10 cellular contexts compared by ENCODE assay signal in the genomic region with DNA sequence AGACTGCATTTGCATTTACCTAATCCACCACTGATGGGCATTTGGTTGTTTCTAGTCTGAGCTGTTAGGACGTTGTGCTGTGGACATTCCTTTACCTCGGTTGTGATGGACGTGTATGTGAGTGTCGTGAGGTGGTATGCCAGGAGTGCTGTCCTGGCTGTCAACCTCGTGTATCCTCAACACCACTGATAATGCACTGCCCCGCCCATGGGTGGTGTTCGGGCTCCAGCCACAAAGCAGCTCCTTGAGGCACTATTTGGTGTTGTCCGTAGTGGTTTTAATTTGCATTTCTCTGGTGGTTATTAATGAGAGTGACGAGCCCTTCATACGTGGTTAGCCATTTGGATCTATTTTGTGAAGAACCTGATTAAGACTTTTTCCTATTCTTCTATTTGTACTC.
DNase-seq lines count a peak whose midpoint lies in the region; ATAC-seq and TF ChIP-seq lines count a peak whose summit lies in the region.
"Had no signal": no experiment of that assay in that cellular context is flagged by ENCODE, and none has a peak within 500 bp of the region (broad histone marks: within the 10 kb centered on the region; RNA-seq: fewer than 3 reads in every experiment).

No MANE protein-coding gene starts in this region.

- no peak overlapping the region for H3K27ac ChIP-seq in CD4-positive, alpha-beta T cell (ENCODE audit: low read depth, low read length)
- no peak overlapping the region for H3K27ac ChIP-seq in ovary
- H3K27ac ChIP-seq: gastrocnemius medialis had no signal

- intact Hi-C loops in CD4-positive, alpha-beta T cell (cut with DNase I, micrococcal nuclease), result loop anchor here in 1 of 2 experiments (5.0 kb wide), 1 partner anchor 37 kb away; no protein-coding TSS in a partner anchor
- intact Hi-C loops in activated B cell treated with CpG ODN at 0.5 μM for 24 hours (cut with micrococcal nuclease) (loop anchor here (10.0 kb wide), 1 partner anchor 236 kb away; the partner anchor contains the start of gene HSP90AA1), MCF 10A (cut with micrococcal nuclease) (no loop called here), ovary (cut with DNase I) (loop anchor here in 1 of 4 donors (10.0 kb wide), 1 partner anchor 74 kb away; no protein-coding TSS in a partner anchor)

- peak overlapping the region; percentile 78 for H3K27ac Mint-ChIP-seq in CD4-positive, alpha-beta T cell
- H3K27ac Mint-ChIP-seq in activated B cell treated with CpG ODN at 0.5 μM for 24 hours, result peak overlapping the region; percentile 38
- no peak overlapping the region for H3K27ac Mint-ChIP-seq in MCF 10A (ENCODE audit: low read depth, unreplicated experiment)

- H3K4me1 ChIP-seq in ovary (ENCODE audit: insufficient read depth), result peaks cover 10% of the 10 kb centered on the region

- H3K4me3 Mint-ChIP-seq in CD4-positive, alpha-beta T cell, result peak overlapping the region; percentile 23
- H3K4me3 Mint-ChIP-seq in activated B cell treated with CpG ODN at 0.5 μM for 24 hours, result peak overlapping the region; percentile 60
- no peak overlapping the region for H3K4me3 Mint-ChIP-seq in MCF 10A (ENCODE audit: unreplicated experiment)

- TF ChIP-seq CTCF in CD4-positive, alpha-beta T cell (IDR thresholded peaks at IDR 0.05), result no peak
- no peak for TF ChIP-seq CTCF in activated B cell treated with CpG ODN at 0.5 μM for 24 hours (IDR thresholded peaks at IDR 0.05)
- TF ChIP-seq CTCF in MCF 10A (IDR thresholded peaks at IDR 0.05; ENCODE audit: unreplicated experiment), result no peak
- no peak for TF ChIP-seq CTCF in ovary (IDR thresholded peaks at IDR 0.05)

- no peaks in the 10 kb centered on the region for H3K9me3 ChIP-seq in CD4-positive, alpha-beta T cell (ENCODE audit: control insufficient read depth, low read length)
- H3K9me3 ChIP-seq in ovary, result no peaks in the 10 kb centered on the region
- H3K9me3 ChIP-seq: gastrocnemius medialis, HAP-1 had no signal

- BruUV-seq in MCF 10A (replicated peaks; lab: Mats Ljungman, UMichigan), result no TSS peak

- H3K36me3 Mint-ChIP-seq in CD4-positive, alpha-beta T cell (ENCODE audit: low read depth), result peaks cover 46% of the 10 kb centered on the region
- H3K36me3 Mint-ChIP-seq in activated B cell treated with CpG ODN at 0.5 μM for 24 hours (ENCODE audit: low read depth) (peaks cover 29% of the 10 kb centered on the region), MCF 10A (ENCODE audit: insufficient read depth, unreplicated experiment) (peaks cover 8% of the 10 kb centered on the region)

- 80 to 84% (median 84%) methylated on average over 10 of the region's 10 CpGs for WGBS in ovary, 3 donors

- H3K36me3 ChIP-seq in ovary, result no peaks in the 10 kb centered on the region
- H3K36me3 ChIP-seq: gastrocnemius medialis, HAP-1 had no signal

- H3K9me3 Mint-ChIP-seq in CD4-positive, alpha-beta T cell, result no peaks in the 10 kb centered on the region
- H3K9me3 Mint-ChIP-seq in activated B cell treated with CpG ODN at 0.5 μM for 24 hours, result no peaks in the 10 kb centered on the region
- no peaks in the 10 kb centered on the region for H3K9me3 Mint-ChIP-seq in MCF 10A (ENCODE audit: unreplicated experiment)

- no peak for DNase-seq in CD4-positive, alpha-beta T cell
- no peak for DNase-seq in activated B cell treated with CpG ODN at 0.5 μM for 24 hours
- DNase-seq in MCF 10A (ENCODE audit: unreplicated experiment), result no peak
- DNase-seq in ovary, result no peak
- no peak for DNase-seq in NCI-H1694 (lab: John Stamatoyannopoulos, UW)
- DNase-seq in SW 1271 (lab: John Stamatoyannopoulos, UW), result no peak
- DNase-seq: gastrocnemius medialis had no signal

- no peak for ATAC-seq in CD4-positive, alpha-beta T cell (ENCODE audit: poor library complexity)
- ATAC-seq in GM19324 (IDR thresholded peaks at IDR 0.05; ENCODE audit: low FRiP score, unreplicated experiment) (peak; percentile 63), HG03045 (IDR thresholded peaks at IDR 0.05; ENCODE audit: unreplicated experiment) (peak; percentile 58), activated B cell treated with CpG ODN at 0.5 μM for 24 hours (ENCODE audit: low read depth) (peak; percentile 67)
- ATAC-seq: gastrocnemius medialis had no signal

- POLR2A ChIA-PET in CD4-positive, alpha-beta T cell (lab: Charles Lee), result interaction anchor here (1.0 to 2.9 kb wide), 3 partner anchors 40 to 78 kb away, joined by 4 to 15 read pairs (median 6); no protein-coding TSS in a partner anchor
- POLR2A ChIA-PET in activated B cell treated with CpG ODN at 0.5 μM for 24 hours (lab: Charles Lee) (interaction anchor here (0.6 to 2.2 kb wide), 7 partner anchors 24 to 99 kb away, joined by 3 to 13 read pairs (median 4); no protein-coding TSS in a partner anchor), MCF 10A (lab: Yijun Ruan, JAX) (interaction anchor here (0.7 kb wide), 1 partner anchor 142 kb away, joined by 3 read pairs; no protein-coding TSS in a partner anchor)

- H3K27me3 Mint-ChIP-seq in CD4-positive, alpha-beta T cell, result no peaks in the 10 kb centered on the region
- H3K27me3 Mint-ChIP-seq in activated B cell treated with CpG ODN at 0.5 μM for 24 hours (no peaks in the 10 kb centered on the region), MCF 10A (ENCODE audit: insufficient read depth, unreplicated experiment) (no peaks in the 10 kb centered on the region)

- H3K4me3 ChIP-seq in ovary, result no peak overlapping the region
- H3K4me3 ChIP-seq: gastrocnemius medialis, HAP-1 had no signal

- no peak for TF ChIP-seq EP300 in ovary (IDR thresholded peaks at IDR 0.05)

- no peak for TF ChIP-seq POLR2A in ovary (IDR thresholded peaks at IDR 0.05)

- H3K27me3 ChIP-seq in CD4-positive, alpha-beta T cell (ENCODE audit: control insufficient read depth, insufficient read depth, low read length), result no peaks in the 10 kb centered on the region
- H3K27me3 ChIP-seq in ovary, result no peaks in the 10 kb centered on the region
- H3K27me3 ChIP-seq: gastrocnemius medialis had no signal

- CTCF ChIA-PET in CD4-positive, alpha-beta T cell (lab: Charles Lee), result interaction anchor here (1.3 to 3.5 kb wide), 2 partner anchors 12 to 78 kb away, joined by 3 to 17 read pairs; no protein-coding TSS in a partner anchor
- CTCF ChIA-PET in activated B cell treated with CpG ODN at 0.5 μM for 24 hours (lab: Charles Lee), result interaction anchor here (0.6 kb wide), 1 partner anchor 14 kb away, joined by 3 read pairs; no protein-coding TSS in a partner anchor
- CTCF ChIA-PET in MCF 10A (lab: Yijun Ruan, JAX), result interaction anchor here (1.1 kb wide), 1 partner anchor 12 kb away, joined by 4 read pairs; no protein-coding TSS in a partner anchor

- peaks cover 91% of the 10 kb centered on the region for H3K4me1 Mint-ChIP-seq in CD4-positive, alpha-beta T cell (ENCODE audit: low read depth)
- H3K4me1 Mint-ChIP-seq in activated B cell treated with CpG ODN at 0.5 μM for 24 hours, result peaks cover 88% of the 10 kb centered on the region
- H3K4me1 Mint-ChIP-seq in MCF 10A (ENCODE audit: insufficient read depth, unreplicated experiment), result peaks cover 20% of the 10 kb centered on the region
